26 cellular contexts compared by ENCODE assay signal in genomic region chr10:43965918-43966570, GRCh38.
DNase-seq lines count a peak whose midpoint lies in the region; ATAC-seq and TF ChIP-seq lines count a peak whose summit lies in the region.
"Had no signal": no experiment of that assay in that cellular context is flagged by ENCODE, and none has a peak within 500 bp of the region (broad histone marks: within the 10 kb centered on the region; RNA-seq: fewer than 3 reads in every experiment).

No MANE protein-coding gene starts in this region.

- H3K79me2 ChIP-seq in osteoblast (ENCODE audit: insufficient read depth, low read length): no peaks in the 10 kb centered on the region

- TF ChIP-seq CTCF in right atrium auricular region (IDR thresholded peaks at IDR 0.05) (no peak), osteoblast (IDR thresholded peaks at IDR 0.05; ENCODE audit: extremely low read depth, low read depth, low read length) (no peak), lower leg skin (IDR thresholded peaks at IDR 0.05) (no peak)

- H3K36me3 ChIP-seq in right atrium auricular region: no peaks in the 10 kb centered on the region
- H3K36me3 ChIP-seq in osteoblast (ENCODE audit: insufficient read depth, low read length): no peaks in the 10 kb centered on the region
- H3K36me3 ChIP-seq: MG63, neural progenitor cell, thyroid gland had no signal

- intact Hi-C loops in left ventricle myocardium superior (cut with micrococcal nuclease) (no loop called here), lower leg skin (cut with DNase I; ENCODE audit: low total_unique reads) (no loop called here)

- H4K20me1 ChIP-seq in osteoblast (ENCODE audit: insufficient read depth, low read length): no peaks in the 10 kb centered on the region

- peak overlapping the region; percentile 85 for H3K4me2 ChIP-seq in osteoblast (ENCODE audit: insufficient read depth, low read length)
- H3K4me2 ChIP-seq: A549, neural progenitor cell had no signal

- DNase-seq in right atrium auricular region (ENCODE audit: low spot score): no peak
- no peak for DNase-seq in left ventricle myocardium superior
- peak; percentile 7 for DNase-seq in ecto neural progenitor cell (ENCODE audit: low spot score)
- no peak for DNase-seq in osteoblast (ENCODE audit: insufficient read length, low spot score, missing footprints)
- no peak for DNase-seq in erythroblast (lab: John Stamatoyannopoulos, UW)
- DNase-seq in lower leg skin (ENCODE audit: low spot score in 2 of 2): no peak
- DNase-seq: activated CD4-positive, alpha-beta T cell treated with anti-CD3 and anti-CD28 coated beads, Interleukin-2, amount 50 U/mL, for 48 hours; activated CD8-positive, alpha-beta memory T cell treated with anti-CD3 and anti-CD28 coated beads, Interleukin-2, amount 50 U/mL, for 48 hours; CD8-positive, alpha-beta memory T cell; central memory CD4-positive, alpha-beta T cell; dermis blood vessel endothelial cell; DMS 273 treated with DMSO at 0.1 percent for 48 hours; glutamatergic neuron; H9; kidney; MG63; NCI-H1417 treated with DMSO at 0.1 percent for 48 hours; NCI-H345; NCI-H774; RPMI8226; thyroid gland had no signal

- H3K27ac ChIP-seq in right atrium auricular region (peak overlapping the region; percentile 61 to 63), osteoblast (ENCODE audit: low read depth, low read length) (peak overlapping the region; percentile 13)
- H3K27ac ChIP-seq: A549, neural progenitor cell, SK-N-MC had no signal

- H3K4me3 ChIP-seq in right atrium auricular region (no peak overlapping the region), osteoblast (ENCODE audit: insufficient read depth, low read length) (no peak overlapping the region), lower leg skin (ENCODE audit: low read depth, poor library complexity, severe bottlenecking) (no peak overlapping the region)
- H3K4me3 ChIP-seq: A549, MG63, neural progenitor cell, SK-N-MC, thyroid gland had no signal

- H3K9me3 ChIP-seq in right atrium auricular region (no peaks in the 10 kb centered on the region), osteoblast (ENCODE audit: low read depth, low read length) (no peaks in the 10 kb centered on the region)
- H3K9me3 ChIP-seq: A549, MG63, thyroid gland had no signal

- 80 to 82% methylated on average over 7 of the region's 7 CpGs for WGBS in lower leg skin, 2 donors

- ATAC-seq in left ventricle myocardium superior (no peak), HG02885 (IDR thresholded peaks at IDR 0.05; ENCODE audit: poor library complexity, unreplicated experiment) (no peak), GM21526 (IDR thresholded peaks at IDR 0.05; ENCODE audit: low FRiP score, unreplicated experiment) (no peak)
- ATAC-seq: A549 had no signal

- no peaks in the 10 kb centered on the region for H3K27me3 ChIP-seq in right atrium auricular region
- H3K27me3 ChIP-seq in osteoblast (ENCODE audit: insufficient read depth, low read length): no peaks in the 10 kb centered on the region
- H3K27me3 ChIP-seq: MG63, neural progenitor cell, thyroid gland had no signal

- H3K4me1 ChIP-seq in right atrium auricular region: peaks cover 0 to 39% of the 10 kb centered on the region in 2 donors
- peaks cover 32% of the 10 kb centered on the region for H3K4me1 ChIP-seq in osteoblast (ENCODE audit: insufficient read depth, low read length)
- H3K4me1 ChIP-seq: A549, neural progenitor cell had no signal

- H2AFZ ChIP-seq in osteoblast (ENCODE audit: low read length): no peak overlapping the region
- H2AFZ ChIP-seq: neural progenitor cell had no signal

- TF ChIP-seq POLR2A in erythroblast (IDR thresholded peaks at IDR 0.05; ENCODE audit: low read length) (no peak), lower leg skin (IDR thresholded peaks at IDR 0.05) (no peak)
